Comparison of ENCODE assay signal across 22 cellular contexts in the genomic region with DNA sequence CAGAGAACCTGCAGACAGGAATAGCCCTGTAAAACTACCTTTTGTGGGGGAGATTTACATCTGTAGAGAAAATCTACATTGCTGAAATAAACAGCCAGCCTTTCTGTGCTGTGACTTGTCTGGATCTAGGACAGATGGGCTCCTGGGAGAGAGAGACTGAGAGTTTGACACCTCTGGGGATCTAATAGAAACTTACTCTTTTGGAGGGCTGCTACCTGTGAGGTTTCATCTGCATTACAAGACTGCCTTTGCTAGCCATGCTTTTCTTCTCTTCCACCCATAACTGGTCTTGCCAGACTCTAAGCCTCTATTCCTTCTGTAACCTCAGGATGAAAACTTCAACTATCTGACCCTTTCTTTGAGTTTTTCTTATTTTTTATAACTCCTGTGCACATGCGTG.
DNase-seq lines count a peak whose midpoint lies in the region; ATAC-seq lines count a peak whose summit lies in the region.
"Had no signal": no experiment of that assay in that cellular context is flagged by ENCODE, and none has a peak within 500 bp of the region (broad histone marks: within the 10 kb centered on the region; RNA-seq: fewer than 3 reads in every experiment).

No MANE protein-coding gene starts in this region.

- H3K4me3 Mint-ChIP-seq in T-helper 17 cell: no peak overlapping the region
- H3K4me3 Mint-ChIP-seq: CD8-positive, alpha-beta T cell; T-helper 1 cell treated with Interleukin-12 subunit alpha and Interleukin-12 subunit beta and Interleukin-4 antibody, amounts not matched to agents 30 μg/mL and 1 μg/mL, for 36 hours had no signal

- H3K4me3 ChIP-seq in BLaER1 (no peak overlapping the region), H7 (ENCODE audit: insufficient read depth, low read depth, low read length) (no peak overlapping the region)
- H3K4me3 ChIP-seq: GM23248, PC-9, SJCRH30 had no signal

- peaks cover 50% of the 10 kb centered on the region for H3K4me1 ChIP-seq in BLaER1
- H3K4me1 ChIP-seq: SJCRH30 had no signal

- H3K27me3 ChIP-seq in BLaER1 (no peaks in the 10 kb centered on the region), H7 (ENCODE audit: control insufficient read depth, insufficient read depth, low read length) (no peaks in the 10 kb centered on the region)
- H3K27me3 ChIP-seq: SJCRH30 had no signal

- ATAC-seq in T-helper 17 cell (no peak), HG02763 (IDR thresholded peaks at IDR 0.05; ENCODE audit: unreplicated experiment) (no peak), HG02884 (IDR thresholded peaks at IDR 0.05; ENCODE audit: unreplicated experiment) (no peak), HG03460 (IDR thresholded peaks at IDR 0.05; ENCODE audit: unreplicated experiment) (no peak)
- ATAC-seq: CD8-positive, alpha-beta T cell; HepG2 had no signal

- H3K36me3 Mint-ChIP-seq in T-helper 17 cell (ENCODE audit: low read depth): no peaks in the 10 kb centered on the region
- H3K36me3 Mint-ChIP-seq: CD8-positive, alpha-beta T cell had no signal

- no peaks in the 10 kb centered on the region for H3K36me3 ChIP-seq in BLaER1
- no peaks in the 10 kb centered on the region for H3K36me3 ChIP-seq in H7 (replicated peaks; ENCODE audit: control insufficient read depth, insufficient read depth, low read length)
- H3K36me3 ChIP-seq: SJCRH30 had no signal

- no peaks in the 10 kb centered on the region for H4K20me1 ChIP-seq in BLaER1

- H3K9ac ChIP-seq in BLaER1: no peak overlapping the region
- H3K9ac ChIP-seq: GM23248 had no signal

- H3K9me3 ChIP-seq in BLaER1 (peaks cover 12% of the 10 kb centered on the region), T-helper 17 cell (ENCODE audit: control insufficient read depth, low read length, poor library complexity, severe bottlenecking) (no peaks in the 10 kb centered on the region)
- H3K9me3 ChIP-seq: SJCRH30 had no signal

- H3K4me2 ChIP-seq in BLaER1: peak overlapping the region; percentile 23; the same call in 1 of the 2 replicates
- H3K4me2 ChIP-seq: PC-9 had no signal

- H3K27me3 Mint-ChIP-seq in T-helper 17 cell: no peaks in the 10 kb centered on the region

- H3K4me1 Mint-ChIP-seq in T-helper 17 cell: peaks cover 16% of the 10 kb centered on the region

- H3K27ac Mint-ChIP-seq in T-helper 17 cell: peak overlapping the region; percentile 63
- H3K27ac Mint-ChIP-seq: CD8-positive, alpha-beta T cell; T-helper 1 cell treated with Interleukin-12 subunit alpha and Interleukin-12 subunit beta and Interleukin-4 antibody, amounts not matched to agents 30 μg/mL and 1 μg/mL, for 36 hours had no signal

- no peak overlapping the region for H3K27ac ChIP-seq in BLaER1
- H3K27ac ChIP-seq: GM23248, PC-9, SJCRH30 had no signal

- DNase-seq in H7 (peak; percentile 51), T-helper 17 cell (no peak), iPS DF 19.7 (ENCODE audit: low read depth, low spot score) (peak; percentile 59), NCI-H146 (lab: John Stamatoyannopoulos, UW) (no peak)
- DNase-seq: 8988T; CD8-positive, alpha-beta T cell; DMS53; EL; GM23248; KG1; NCI-H1105 treated with DMSO at 0.1 percent for 48 hours; NCI-H187; NCI-H226; NCI-H524; PC-9; SJCRH30 had no signal

Comparison
In these comparisons a context has a peak if more than half of its experiments do, and no peak if none do; other contexts are left out.
1. DNase-seq: peak in H7 (single experiment) and iPS DF 19.7 (single experiment); none in T-helper 17 cell (0 of 3) and NCI-H146 (single experiment).